ENCODE assay signal across 1 cellular context in the genomic region with DNA sequence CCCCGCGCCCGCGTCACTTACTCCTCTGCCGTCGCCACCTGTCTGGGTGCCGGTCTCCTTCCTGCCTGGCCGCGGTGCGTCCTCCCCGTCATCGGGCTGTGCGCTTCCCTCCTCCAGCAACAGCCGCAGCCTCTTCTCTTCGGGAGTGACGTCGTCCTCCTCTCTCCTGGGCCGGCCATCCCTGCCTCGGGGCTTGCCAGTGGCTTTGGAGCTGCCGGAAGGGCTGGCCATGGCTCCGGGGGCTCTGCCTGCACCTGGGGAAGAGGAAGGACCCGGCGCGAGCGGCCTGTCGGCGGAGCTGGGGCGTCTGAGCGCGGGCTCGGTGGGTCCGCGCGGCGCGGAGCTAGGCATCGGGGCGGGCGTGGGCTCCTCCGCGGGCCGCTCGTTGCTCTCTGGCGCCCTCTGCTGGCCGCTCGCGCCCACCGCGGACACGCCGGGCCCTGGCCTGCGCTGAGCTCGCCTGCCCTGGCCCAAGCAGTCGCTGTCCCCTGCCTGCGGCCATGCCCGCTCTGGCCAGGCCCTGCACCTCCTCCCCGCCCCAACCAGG.
A peak's percentile ranks its signal among the peaks of the same experiment; 100 is the strongest.
TF ChIP-seq lines count a peak whose summit lies in the region.
"Not testable (repeated sequence)": the region's sequence is repeated elsewhere in the genome, so short reads cannot be mapped to it uniquely, and the experiment has no call there.

No MANE protein-coding gene starts in this region.

TF ChIP-seq in K562, 482 proteins besides CTCF, POLR2A, EP300 and RAD21 (continued from another document):
- TF ChIP-seq, protein P1, sequence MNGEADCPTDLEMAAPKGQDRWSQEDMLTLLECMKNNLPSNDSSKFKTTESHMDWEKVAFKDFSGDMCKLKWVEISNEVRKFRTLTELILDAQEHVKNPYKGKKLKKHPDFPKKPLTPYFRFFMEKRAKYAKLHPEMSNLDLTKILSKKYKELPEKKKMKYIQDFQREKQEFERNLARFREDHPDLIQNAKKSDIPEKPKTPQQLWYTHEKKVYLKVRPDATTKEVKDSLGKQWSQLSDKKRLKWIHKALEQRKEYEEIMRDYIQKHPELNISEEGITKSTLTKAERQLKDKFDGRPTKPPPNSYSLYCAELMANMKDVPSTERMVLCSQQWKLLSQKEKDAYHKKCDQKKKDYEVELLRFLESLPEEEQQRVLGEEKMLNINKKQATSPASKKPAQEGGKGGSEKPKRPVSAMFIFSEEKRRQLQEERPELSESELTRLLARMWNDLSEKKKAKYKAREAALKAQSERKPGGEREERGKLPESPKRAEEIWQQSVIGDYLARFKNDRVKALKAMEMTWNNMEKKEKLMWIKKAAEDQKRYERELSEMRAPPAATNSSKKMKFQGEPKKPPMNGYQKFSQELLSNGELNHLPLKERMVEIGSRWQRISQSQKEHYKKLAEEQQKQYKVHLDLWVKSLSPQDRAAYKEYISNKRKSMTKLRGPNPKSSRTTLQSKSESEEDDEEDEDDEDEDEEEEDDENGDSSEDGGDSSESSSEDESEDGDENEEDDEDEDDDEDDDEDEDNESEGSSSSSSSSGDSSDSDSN (IDR thresholded peaks at IDR 0.05; ENCODE audit: borderline replicate concordance in 1 of 2, low read depth in 2 of 2, low read length in 2 of 2): 0 out of 4 replicates have a peak, but pooled peaks of 1 of the 2 experiments have one; percentile 38
- TF ChIP-seq YY1 (IDR thresholded peaks at IDR 0.05; ENCODE audit: borderline replicate concordance in 1 of 3, control insufficient read depth in 1 of 3, extremely low read depth in 1 of 3, insufficient read depth in 3 of 3, insufficient read length in 1 of 3, insufficient replicate concordance in 2 of 3, low read depth in 1 of 3, low read length in 2 of 3) (peak in 1 of 3 experiments; percentile 34), MAZ (CRISPR knock-in tag; conservative IDR thresholded peaks at IDR 0.05 in 1 of 2, IDR thresholded peaks at IDR 0.05 in 1 of 2) (0 out of 4 replicates have a peak, but pooled peaks of 1 of the 2 experiments have one; percentile 34), CXXC5 (CRISPR knock-in tag; IDR thresholded peaks at IDR 0.05) (peak; percentile 31; the same call in 1 of the 2 replicates), CREM (IDR thresholded peaks at IDR 0.05; ENCODE audit: low read depth) (0 out of 2 replicates have a peak, but pooled peaks have one; percentile 43), PHF20 (IDR thresholded peaks at IDR 0.05; ENCODE audit: partially characterized antibody) (peak; percentile 16), RB1 (IDR thresholded peaks at IDR 0.05; ENCODE audit: low read depth) (0 out of 2 replicates have a peak, but pooled peaks have one; percentile 26)
- TF ChIP-seq, protein P2, sequence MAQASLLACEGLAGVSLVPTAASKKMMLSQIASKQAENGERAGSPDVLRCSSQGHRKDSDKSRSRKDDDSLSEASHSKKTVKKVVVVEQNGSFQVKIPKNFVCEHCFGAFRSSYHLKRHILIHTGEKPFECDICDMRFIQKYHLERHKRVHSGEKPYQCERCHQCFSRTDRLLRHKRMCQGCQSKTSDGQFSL (CRISPR knock-in tag; IDR thresholded peaks at IDR 0.05): peak; percentile 24; the same call in 1 of the 2 replicates
- TF ChIP-seq, protein P2 (tag; IDR thresholded peaks at IDR 0.05): not testable (repeated sequence)
